In the genomic region with DNA sequence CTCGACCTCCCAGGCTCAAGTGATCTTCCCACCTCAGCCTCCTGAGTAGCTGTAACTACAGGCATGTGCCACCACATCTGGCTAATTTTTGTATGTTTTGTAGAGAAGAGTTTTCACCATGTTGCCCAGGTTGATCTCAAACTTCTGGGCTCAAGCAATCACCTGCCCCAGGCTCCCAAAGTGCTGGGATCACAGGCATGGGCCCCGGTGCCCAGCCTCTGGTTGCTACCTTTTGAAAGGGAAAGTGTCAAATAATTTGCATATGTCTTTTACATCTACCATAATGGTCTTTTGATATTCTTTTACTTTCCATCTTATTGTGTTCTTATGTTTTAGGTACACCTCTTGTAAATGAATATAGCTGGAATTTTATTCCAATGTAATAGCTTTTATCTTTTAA, we compare ENCODE assay signal across 18 cellular contexts.
"Had no signal": no experiment of that assay in that cellular context is flagged by ENCODE, and none has a peak within 500 bp of the region (broad histone marks: within the 10 kb centered on the region; RNA-seq: fewer than 3 reads in every experiment).

No MANE protein-coding gene starts in this region.

- H3K36me3 ChIP-seq: gastrocnemius medialis, heart right ventricle, right atrium auricular region, stomach, thoracic aorta had no signal

- H3K27ac Mint-ChIP-seq: activated B cell treated with CpG ODN at 0.5 μM for 24 hours; activated CD8-positive, alpha-beta T cell treated with anti-CD3 and anti-CD28 coated beads for 36 hours; naive thymus-derived CD4-positive, alpha-beta T cell; progenitor cell of endocrine pancreas had no signal

- H3K4me1 ChIP-seq: gastrocnemius medialis, right atrium auricular region had no signal

- ATAC-seq: activated CD8-positive, alpha-beta T cell treated with anti-CD3 and anti-CD28 coated beads for 36 hours; gastrocnemius medialis; heart right ventricle; naive thymus-derived CD4-positive, alpha-beta T cell had no signal

- H3K27ac ChIP-seq: gastrocnemius medialis, right atrium auricular region, stomach, thoracic aorta had no signal

- H3K4me3 Mint-ChIP-seq: activated B cell treated with CpG ODN at 0.5 μM for 24 hours; activated CD8-positive, alpha-beta T cell treated with anti-CD3 and anti-CD28 coated beads for 36 hours; activated naive CD4-positive, alpha-beta T cell treated with anti-CD3 and anti-CD28 coated beads, Interleukin-2, amount 50 U/mL, for 24 hours; central memory CD8-positive, alpha-beta T cell; naive thymus-derived CD4-positive, alpha-beta T cell had no signal

- H3K9me3 ChIP-seq: gastrocnemius medialis, stomach, thoracic aorta had no signal

- H3K9me3 Mint-ChIP-seq: activated CD8-positive, alpha-beta T cell treated with anti-CD3 and anti-CD28 coated beads for 36 hours; activated naive CD4-positive, alpha-beta T cell treated with anti-CD3 and anti-CD28 coated beads, Interleukin-2, amount 50 U/mL, for 24 hours; central memory CD8-positive, alpha-beta T cell had no signal

- H3K27me3 Mint-ChIP-seq: activated CD8-positive, alpha-beta T cell treated with anti-CD3 and anti-CD28 coated beads for 36 hours; activated naive CD4-positive, alpha-beta T cell treated with anti-CD3 and anti-CD28 coated beads, Interleukin-2, amount 50 U/mL, for 24 hours; progenitor cell of endocrine pancreas had no signal

- H3K27me3 ChIP-seq: gastrocnemius medialis, heart right ventricle, right atrium auricular region, stomach had no signal

- H3K4me1 Mint-ChIP-seq: activated B cell treated with CpG ODN at 0.5 μM for 24 hours; activated naive CD4-positive, alpha-beta T cell treated with anti-CD3 and anti-CD28 coated beads, Interleukin-2, amount 50 U/mL, for 24 hours; central memory CD8-positive, alpha-beta T cell had no signal

- DNase-seq: activated B cell treated with CpG ODN at 0.5 μM for 24 hours; activated CD4-positive, alpha-beta T cell treated with anti-CD3 and anti-CD28 coated beads for 48 hours; activated CD8-positive, alpha-beta T cell treated with anti-CD3 and anti-CD28 coated beads for 36 hours; activated effector memory CD4-positive, alpha-beta T cell treated with anti-CD3 and anti-CD28 coated beads, Interleukin-2, amount 50 U/mL, for 16 hours; activated T-cell treated with anti-CD3 and anti-CD28 coated beads, Interleukin-2, amount 50 U/mL, for 48 hours; cortex of kidney; effector CD8-positive, alpha-beta T cell; gastrocnemius medialis; heart right ventricle; naive thymus-derived CD4-positive, alpha-beta T cell; stimulated activated CD4-positive, alpha-beta T cell treated with anti-CD3 and anti-CD28 coated beads, Interleukin-1b, Interleukin-23, amount 100 ng/mL, for 48 hours; stomach; T-helper 2 cell had no signal

- H3K4me3 ChIP-seq: gastrocnemius medialis, heart right ventricle, right atrium auricular region, stomach, thoracic aorta had no signal
